Comparison of ENCODE assay signal across 1 cellular context in the genomic region with DNA sequence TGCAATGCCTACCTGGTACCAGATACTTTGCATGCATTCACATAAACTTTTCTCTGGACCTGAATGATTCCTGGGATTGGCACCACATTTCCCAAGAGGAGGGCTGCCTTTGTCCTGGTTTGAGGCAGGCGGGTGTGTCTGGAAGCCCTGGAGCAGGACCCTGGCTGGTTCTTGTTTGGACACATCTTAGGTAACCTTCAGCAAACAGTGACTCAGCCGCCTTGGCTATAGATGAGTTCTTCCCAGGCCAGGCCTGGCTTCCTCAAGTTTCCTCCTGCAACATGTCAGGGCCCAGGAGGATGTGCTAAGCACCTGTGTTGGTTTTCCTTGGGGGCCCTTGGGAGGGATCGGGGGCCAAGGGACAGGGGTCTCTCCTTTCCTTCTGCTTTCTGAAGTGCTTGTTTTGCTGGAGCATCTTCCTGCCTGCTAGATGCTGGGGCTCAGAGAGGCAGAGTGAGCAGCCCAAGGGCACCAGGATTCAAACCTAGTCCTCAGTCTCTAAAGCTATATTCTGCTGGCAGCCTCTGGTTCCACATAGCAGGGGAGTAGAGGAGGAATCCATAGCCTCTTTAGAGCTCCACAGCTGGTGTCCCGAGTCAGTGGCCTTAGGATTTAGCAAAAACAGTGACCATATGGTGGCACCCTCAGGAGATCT.
TF ChIP-seq lines count a peak whose summit lies in the region.

No MANE protein-coding gene starts in this region.

TF ChIP-seq in HEK293, 187 proteins besides CTCF, POLR2A, EP300 and RAD21 (continued from another document):
- TF ChIP-seq, protein P1, sequence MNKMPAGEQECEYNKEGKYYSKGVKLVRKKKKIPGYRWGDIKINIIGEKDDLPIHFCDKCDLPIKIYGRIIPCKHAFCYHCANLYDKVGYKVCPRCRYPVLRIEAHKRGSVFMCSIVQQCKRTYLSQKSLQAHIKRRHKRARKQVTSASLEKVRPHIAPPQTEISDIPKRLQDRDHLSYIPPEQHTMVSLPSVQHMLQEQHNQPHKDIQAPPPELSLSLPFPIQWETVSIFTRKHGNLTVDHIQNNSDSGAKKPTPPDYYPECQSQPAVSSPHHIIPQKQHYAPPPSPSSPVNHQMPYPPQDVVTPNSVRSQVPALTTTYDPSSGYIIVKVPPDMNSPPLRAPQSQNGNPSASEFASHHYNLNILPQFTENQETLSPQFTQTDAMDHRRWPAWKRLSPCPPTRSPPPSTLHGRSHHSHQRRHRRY (tag by site-specific recombination; IDR thresholded peaks at IDR 0.05) = no peak
- TF ChIP-seq ZNF335 (tag by site-specific recombination; conservative IDR thresholded peaks at IDR 0.05) (peak; percentile 49; the same call in 1 of the 2 replicates), ZNF510 (tag by site-specific recombination; IDR thresholded peaks at IDR 0.05; ENCODE audit: insufficient replicate concordance) (peak; percentile 20)
